1 cellular context compared by ENCODE assay signal in genomic region chr5:142892021-142892420, GRCh38.
TF ChIP-seq lines count a peak whose summit lies in the region.

No MANE protein-coding gene starts in this region.

TF ChIP-seq in WTC11, 78 proteins besides CTCF, POLR2A, EP300 and RAD21 (continued from another document):
- TF ChIP-seq ETV6 (CRISPR knock-in tag; IDR thresholded peaks at IDR 0.05) = no peak
- TF ChIP-seq JAZF1 (CRISPR knock-in tag; IDR thresholded peaks at IDR 0.05) = no peak
- no peak for TF ChIP-seq TEAD1 (CRISPR knock-in tag; IDR thresholded peaks at IDR 0.05)
- TF ChIP-seq RELA (CRISPR knock-in tag; IDR thresholded peaks at IDR 0.05; ENCODE audit: borderline replicate concordance) = no peak
